ENCODE assay signal across 9 cellular contexts in genomic region chr20:63635431-63636141, GRCh38. TPM values are rescaled to one million over a fixed set of nuclear protein-coding genes. Genes with fewer than 3 reads are reported as not detected.
DNase-seq lines count a peak whose midpoint lies in the region; ATAC-seq, FAIRE-seq and TF ChIP-seq lines count a peak whose summit lies in the region.
"Had no signal": no experiment of that assay in that cellular context is flagged by ENCODE, and none has a peak within 500 bp of the region (broad histone marks: within the 10 kb centered on the region; RNA-seq: fewer than 3 reads in every experiment).

No MANE protein-coding gene starts in this region.

- H3K36me3 ChIP-seq in GM12878 (ENCODE audit: control insufficient read depth in 2 of 2, insufficient read depth in 2 of 2, low read length in 1 of 2): no peaks in the 10 kb centered on the region
- H3K36me3 ChIP-seq: thoracic aorta had no signal

- in situ Hi-C loops in GM12878 (cut with MboI): no loop called here

- no peak for TF ChIP-seq RAD21 in GM12878 (IDR thresholded peaks at IDR 0.05; ENCODE audit: insufficient read depth, low read depth, low read length)

- H4K20me1 ChIP-seq in GM12878 (ENCODE audit: control insufficient read depth, insufficient read depth): no peaks in the 10 kb centered on the region

- no peak for TF ChIP-seq CTCF in GM12878 (IDR thresholded peaks at IDR 0.05 in 2 of 3, conservative IDR thresholded peaks at IDR 0.05 in 1 of 3; ENCODE audit: control insufficient read depth in 2 of 3, extremely low read depth in 1 of 3, insufficient read depth in 1 of 3, low read depth in 3 of 3, low read length in 3 of 3)

- peak in 1 of 2 experiments; percentile 65; a peak in 1 of 4 replicates for TF ChIP-seq EP300 in GM12878 (IDR thresholded peaks at IDR 0.05; ENCODE audit: borderline replicate concordance in 1 of 2, control insufficient read depth in 1 of 2, low read depth in 2 of 2, low read length in 2 of 2)

- BruUV-seq in GM12878 (replicated peaks; lab: Mats Ljungman, UMichigan): no TSS peak

- peak; percentile 63 for ATAC-seq in GM21786 (IDR thresholded peaks at IDR 0.05; ENCODE audit: unreplicated experiment)
- peak; percentile 89 for ATAC-seq in GM12878

- SMC1A ChIA-PET in GM12878 (lab: Charles Lee; ENCODE audit: uncharacterized antibody, unreplicated experiment): interaction anchor here (0.7 to 1.5 kb wide), 2 partner anchors 10 to 97 kb away, joined by 3 to 6 read pairs; no protein-coding TSS in a partner anchor

- intact Hi-C loops in GM12878 (cut with micrococcal nuclease; ENCODE audit: unreplicated experiment): no loop called here

- RAD21 ChIA-PET in GM12878 (lab: Charles Lee; ENCODE audit: unreplicated experiment): interaction anchor here (0.6 to 1.9 kb wide), 3 partner anchors 22 to 98 kb away, joined by 4 read pairs; partner anchors contain the start of genes PTK6 and RTEL1

- peaks cover 1% of the 10 kb centered on the region; the same call in 1 of the 2 replicates for H3K79me2 ChIP-seq in GM12878 (ENCODE audit: control insufficient read depth, insufficient read depth, low read length)

- FAIRE-seq in GM12878 (lab: Jason Lieb, UNC): peak; percentile 31
- no peak for FAIRE-seq in urothelium cell line (lab: Jason Lieb, UNC)

- H3K27me3 ChIP-seq in GM12878 (replicated peaks in 1 of 2; ENCODE audit: control insufficient read depth in 2 of 2, insufficient read depth in 2 of 2, low read length in 1 of 2): no peaks in the 10 kb centered on the region

- H3K4me3 ChIP-seq in GM12878: no peak overlapping the region
- H3K4me3 ChIP-seq: thoracic aorta had no signal

- peak overlapping the region; percentile 64 for H2AFZ ChIP-seq in GM12878 (ENCODE audit: control insufficient read depth, low read depth, low read length)

- CTCF ChIA-PET in GM12878 (lab: Yijun Ruan, JAX): interaction anchor here (0.6 to 0.9 kb wide), 2 partner anchors 98 to 338 kb away, joined by 3 read pairs; partner anchors contain the start of gene PTK6

- POLR2A ChIA-PET in GM12878 (lab: Charles Lee): interaction anchor here (1.6 to 2.4 kb wide), 2 partner anchors 8 to 62 kb away, joined by 4 to 9 read pairs; partner anchors contain the start of genes GMEB2 and HELZ2

- 2% methylated on average over 15 of the region's 15 CpGs for WGBS in GM12878 (ENCODE audit: insufficient coverage, insufficient replicate concordance, low lambda C conversion rate, missing lambda C conversion rate)

- peak overlapping the region; percentile 50 for H3K9ac ChIP-seq in GM12878 (ENCODE audit: control insufficient read depth, insufficient read depth, low read length)

- H3K4me1 ChIP-seq in GM12878 (ENCODE audit: control insufficient read depth, insufficient read depth, low read length): peaks cover 27% of the 10 kb centered on the region

- H3K4me2 ChIP-seq in GM12878 (ENCODE audit: control insufficient read depth, insufficient read depth): peak overlapping the region; percentile 42

- no peak for TF ChIP-seq POLR2A in GM12878 (IDR thresholded peaks at IDR 0.05; ENCODE audit: low read depth, low read length)

- H3K9me3 ChIP-seq in GM12878 (replicated peaks; ENCODE audit: control insufficient read depth, insufficient read depth, low read length): no peaks in the 10 kb centered on the region
- H3K9me3 ChIP-seq: thoracic aorta had no signal

- peak; percentile 75 for DNase-seq in T-helper 22 cell (ENCODE audit: low read depth)
- DNase-seq in GM12878 (ENCODE audit: low read depth, low spot score): peak; percentile 68
- DNase-seq in stimulated activated CD8-positive, alpha-beta memory T cell treated with anti-CD3 and anti-CD28 coated beads, Interleukin-4, amount 100 ng/mL, for 24 hours (ENCODE audit: low read depth): peak; percentile 50
- no peak for DNase-seq in NCI-H146 (lab: John Stamatoyannopoulos, UW)
- no peak for DNase-seq in NCI-H1092 treated with DMSO at 0.1 percent for 48 hours (lab: John Stamatoyannopoulos, UW)
- no peak for DNase-seq in HuH-7 (ENCODE audit: low spot score)
- DNase-seq in urothelium cell line (ENCODE audit: low spot score): no peak

- peak overlapping the region; percentile 77 for H3K27ac ChIP-seq in GM12878 (ENCODE audit: control insufficient read depth, insufficient read depth)
- H3K27ac ChIP-seq: thoracic aorta had no signal

TF ChIP-seq in GM12878, 131 proteins besides CTCF, POLR2A, EP300 and RAD21 (continues in another document):
- TF ChIP-seq EED (IDR thresholded peaks at IDR 0.05; ENCODE audit: low read depth): 0 out of 2 replicates have a peak, but pooled peaks have one; percentile 27
- peak; percentile 80; the same call in 1 of the 2 replicates for TF ChIP-seq DPF2 (IDR thresholded peaks at IDR 0.05)
- TF ChIP-seq SPI1 (IDR thresholded peaks at IDR 0.05; ENCODE audit: borderline replicate concordance, insufficient read depth, low read depth, low read length): peak; percentile 34; the same call in 1 of the 2 replicates
- TF ChIP-seq SRF (IDR thresholded peaks at IDR 0.05; ENCODE audit: low read depth in 2 of 2, low read length in 2 of 2): no peak
- TF ChIP-seq STAT1 (conservative IDR thresholded peaks at IDR 0.05): 0 out of 2 replicates have a peak, but pooled peaks have one; percentile 11
- TF ChIP-seq CHD1 (IDR thresholded peaks at IDR 0.05; ENCODE audit: low read depth, low read length): no peak
- no peak for TF ChIP-seq SMAD1 (IDR thresholded peaks at IDR 0.05; ENCODE audit: low read depth, partially characterized antibody)
- TF ChIP-seq, protein P1, sequence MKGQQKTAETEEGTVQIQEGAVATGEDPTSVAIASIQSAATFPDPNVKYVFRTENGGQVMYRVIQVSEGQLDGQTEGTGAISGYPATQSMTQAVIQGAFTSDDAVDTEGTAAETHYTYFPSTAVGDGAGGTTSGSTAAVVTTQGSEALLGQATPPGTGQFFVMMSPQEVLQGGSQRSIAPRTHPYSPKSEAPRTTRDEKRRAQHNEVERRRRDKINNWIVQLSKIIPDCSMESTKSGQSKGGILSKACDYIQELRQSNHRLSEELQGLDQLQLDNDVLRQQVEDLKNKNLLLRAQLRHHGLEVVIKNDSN (IDR thresholded peaks at IDR 0.05; ENCODE audit: borderline replicate concordance, extremely low read length, insufficient read depth, low read depth, low read length): peak; percentile 27
- no peak for TF ChIP-seq NFXL1 (IDR thresholded peaks at IDR 0.05; ENCODE audit: borderline replicate concordance)
- peak; percentile 96 for TF ChIP-seq IKZF1 (conservative IDR thresholded peaks at IDR 0.05)

RNA-seq across cellular contexts. Expression of gene GMEB2, which starts 8.7 kb away (rescaled TPM):
- total RNA-seq in GM12878 (2013; cell fraction: nucleolus; rRNA removed): 15.7 and 19.8 TPM in 2 replicates
- total RNA-seq in GM12878 (2014; rRNA removed) (14.8 and 15.1 TPM in 2 replicates), GM12878 (2014; rRNA removed; fragmentation: Illumina TruSeq; extraction: Trizol) (4.9 and 5.2 TPM in 2 replicates), GM12878 (2021) (13.3 and 14.8 TPM in 2 replicates)
- polyA plus RNA-seq in GM12878 (2011; ENCODE audit: low read depth): 3.9 TPM
- polyA plus RNA-seq in GM12878 (2011; rRNA removed) (6.9 and 10.8 TPM in 2 replicates), GM12878 (2014; fragmentation: Illumina TruSeq; extraction: Trizol) (3.1 and 5.4 TPM in 2 replicates), GM12878 (2014; fragmentation: Nextera tagmentation; extraction: Ambion mirVana) (under 1 TPM; 0.08 to 0.27 TPM), GM12878 (2014; rRNA removed) (12.7 and 14.2 TPM in 2 replicates), GM12878 (2016; fragmentation: Nextera tagmentation; extraction: Ambion mirVana) (1 to 10 TPM; 3.4 to 8.3 TPM)
- 12.9 and 14.5 TPM in 2 replicates for polyA plus RNA-seq in GM12878 (2011; cell fraction: cytosol; rRNA removed)
- polyA plus RNA-seq in GM12878 (2011; cell fraction: nucleus; rRNA removed): 36.3 and 38.7 TPM in 2 replicates
- 10.0 and 11.3 TPM in 2 replicates for polyA plus RNA-seq in GM12878 (2012)
- polyA minus RNA-seq in GM12878 (2011; rRNA and poly(A)+ RNA removed): 6.2 and 10.8 TPM in 2 replicates
- polyA minus RNA-seq in GM12878 (2011; cell fraction: cytosol; rRNA and poly(A)+ RNA removed): 5.2 and 5.7 TPM in 2 replicates
- polyA minus RNA-seq in GM12878 (2011; cell fraction: nucleus; rRNA and poly(A)+ RNA removed): 5.2 and 7.2 TPM in 2 replicates

RNA-seq across cellular contexts. Expression of gene STMN3, which starts 17.6 kb away (rescaled TPM):
- 5.0 and 5.2 TPM in 2 replicates for total RNA-seq in GM12878 (2013; cell fraction: nucleolus; rRNA removed)
- total RNA-seq in GM12878 (2014; rRNA removed) (2.1 and 3.6 TPM in 2 replicates), GM12878 (2014; rRNA removed; fragmentation: Illumina TruSeq; extraction: Trizol) (0.64 and 0.81 TPM in 2 replicates), GM12878 (2021) (2.1 and 2.5 TPM in 2 replicates)
- polyA plus RNA-seq in GM12878 (2011; ENCODE audit: low read depth): 0.91 TPM
- polyA plus RNA-seq in GM12878 (2011; rRNA removed) (0.97 and 1.4 TPM in 2 replicates), GM12878 (2014; fragmentation: Illumina TruSeq; extraction: Trizol) (0.08 and 0.22 TPM in 2 replicates), GM12878 (2014; fragmentation: Nextera tagmentation; extraction: Ambion mirVana) (under 1 TPM in 1 of 2 experiments, not detected in 1; 0.09 TPM), GM12878 (2014; rRNA removed) (2.3 and 2.5 TPM in 2 replicates), GM12878 (2016; fragmentation: Nextera tagmentation; extraction: Ambion mirVana) (1 to 10 TPM; 1.0 to 1.5 TPM)
- polyA plus RNA-seq in GM12878 (2011; cell fraction: cytosol; rRNA removed): 1.6 and 3.8 TPM in 2 replicates
- polyA plus RNA-seq in GM12878 (2011; cell fraction: nucleus; rRNA removed): 23.1 and 27.7 TPM in 2 replicates
- polyA plus RNA-seq in GM12878 (2012): 2.3 and 2.5 TPM in 2 replicates
- 0.80 and 0.93 TPM in 2 replicates for polyA minus RNA-seq in GM12878 (2011; rRNA and poly(A)+ RNA removed)
- polyA minus RNA-seq in GM12878 (2011; cell fraction: cytosol; rRNA and poly(A)+ RNA removed): 0.67 and 0.83 TPM in 2 replicates
- polyA minus RNA-seq in GM12878 (2011; cell fraction: nucleus; rRNA and poly(A)+ RNA removed): 1.5 and 1.7 TPM in 2 replicates

RNA-seq across cellular contexts. Expression of gene RTEL1, which starts 22.5 kb away (rescaled TPM):
- 62.9 and 77.1 TPM in 2 replicates for total RNA-seq in GM12878 (2013; cell fraction: nucleolus; rRNA removed)
- total RNA-seq in GM12878 (2014; rRNA removed): 14.5 and 18.0 TPM in 2 replicates
- 5.0 and 5.9 TPM in 2 replicates for total RNA-seq in GM12878 (2014; rRNA removed; fragmentation: Illumina TruSeq; extraction: Trizol)
- 29.5 and 37.2 TPM in 2 replicates for total RNA-seq in GM12878 (2021)
- 2.8 TPM for polyA plus RNA-seq in GM12878 (2011; ENCODE audit: low read depth)
- polyA plus RNA-seq in GM12878 (2011; rRNA removed): 7.5 and 14.9 TPM in 2 replicates
- polyA plus RNA-seq in GM12878 (2011; cell fraction: cytosol; rRNA removed): 8.0 and 11.8 TPM in 2 replicates
- polyA plus RNA-seq in GM12878 (2011; cell fraction: nucleus; rRNA removed): 126 and 149 TPM in 2 replicates
- polyA plus RNA-seq in GM12878 (2012): 7.2 and 10.1 TPM in 2 replicates
- 3.9 and 7.7 TPM in 2 replicates for polyA plus RNA-seq in GM12878 (2014; fragmentation: Illumina TruSeq; extraction: Trizol)
- polyA plus RNA-seq in GM12878 (2014; fragmentation: Nextera tagmentation; extraction: Ambion mirVana): under 1 TPM in 1 of 2 experiments, not detected in 1; 0.40 TPM
- 15.8 and 16.8 TPM in 2 replicates for polyA plus RNA-seq in GM12878 (2014; rRNA removed)
- 10 to 100 TPM; 15.6 to 17.0 TPM for polyA plus RNA-seq in GM12878 (2016; fragmentation: Nextera tagmentation; extraction: Ambion mirVana)
- polyA minus RNA-seq in GM12878 (2011; rRNA and poly(A)+ RNA removed): 19.0 and 22.7 TPM in 2 replicates
- 6.0 and 6.1 TPM in 2 replicates for polyA minus RNA-seq in GM12878 (2011; cell fraction: cytosol; rRNA and poly(A)+ RNA removed)
- polyA minus RNA-seq in GM12878 (2011; cell fraction: nucleus; rRNA and poly(A)+ RNA removed): 35.8 and 62.4 TPM in 2 replicates

Comparison
In these comparisons a context has a peak if more than half of its experiments do, and no peak if none do; other contexts are left out.
1. DNase-seq: peak in T-helper 22 cell (single experiment), GM12878 (single experiment) and stimulated activated CD8-positive, alpha-beta memory T cell treated with anti-CD3 and anti-CD28 coated beads, Interleukin-4, amount 100 ng/mL, for 24 hours (single experiment); none in NCI-H146 (single experiment), NCI-H1092 treated with DMSO at 0.1 percent for 48 hours (single experiment), HuH-7 (single experiment) and urothelium cell line (single experiment).